Comparison of ENCODE assay signal across 8 cellular contexts in genomic region chr6:106975699-106976032, GRCh38. TPM values are rescaled to one million over a fixed set of nuclear protein-coding genes. Genes with fewer than 3 reads are reported as not detected.
DNase-seq lines count a peak whose midpoint lies in the region; ATAC-seq, FAIRE-seq and TF ChIP-seq lines count a peak whose summit lies in the region.

No MANE protein-coding gene starts in this region.

- H3K4me1 ChIP-seq in cardiac muscle cell (ENCODE audit: low read depth) (peaks cover 6% of the 10 kb centered on the region), kidney (ENCODE audit: control insufficient read depth in 1 of 2, insufficient read depth in 1 of 2, low read depth in 1 of 2, low read length in 2 of 2) (no peaks in the 10 kb centered on the region), transverse colon (peaks cover 3 to 32% (median 21%) of the 10 kb centered on the region in 4 donors)

- H3K4me3 ChIP-seq in cardiac muscle cell, result peak overlapping the region; percentile 75
- peak overlapping the region; percentile 57 to 59 for H3K4me3 ChIP-seq in kidney (ENCODE audit: low read length in 2 of 2)
- peak overlapping the region; percentile 48 to 97 (median 81) for H3K4me3 ChIP-seq in transverse colon

- H3K4me3 Mint-ChIP-seq in activated CD8-positive, alpha-beta T cell treated with anti-CD3 and anti-CD28 coated beads, Interleukin-2, amount 10 ng/mL, durations not matched to agents 7 days and 5 days, result peak overlapping the region; percentile 51

- FAIRE-seq in kidney (lab: Jason Lieb, UNC), result no peak

- peaks cover 13% of the 10 kb centered on the region for H3K4me1 Mint-ChIP-seq in activated CD8-positive, alpha-beta T cell treated with anti-CD3 and anti-CD28 coated beads, Interleukin-2, amount 10 ng/mL, durations not matched to agents 7 days and 5 days (ENCODE audit: low read depth)

- no peaks in the 10 kb centered on the region for H3K9me3 Mint-ChIP-seq in activated CD8-positive, alpha-beta T cell treated with anti-CD3 and anti-CD28 coated beads, Interleukin-2, amount 10 ng/mL, durations not matched to agents 7 days and 5 days (ENCODE audit: insufficient read depth)

- no peak for TF ChIP-seq CTCF in cardiac muscle cell (IDR thresholded peaks at IDR 0.05; ENCODE audit: low read depth, low read length)
- TF ChIP-seq CTCF in kidney (IDR thresholded peaks at IDR 0.05; ENCODE audit: borderline replicate concordance, extremely low read depth, insufficient read depth), result no peak
- no peak for TF ChIP-seq CTCF in transverse colon (IDR thresholded peaks at IDR 0.05)
- TF ChIP-seq CTCF in GM20000 (IDR thresholded peaks at IDR 0.05; ENCODE audit: extremely low read depth, missing control alignments), result no peak

- TF ChIP-seq EP300 in transverse colon (IDR thresholded peaks at IDR 0.05; ENCODE audit: low read depth), result no peak

- peak overlapping the region in 1 of 2 donors; percentile 79 for H3K9ac ChIP-seq in kidney (ENCODE audit: low read length in 2 of 2)

- POLR2A ChIA-PET in activated CD8-positive, alpha-beta T cell treated with anti-CD3 and anti-CD28 coated beads, Interleukin-2, amount 10 ng/mL, durations not matched to agents 7 days and 5 days (lab: Charles Lee), result no interaction called here

- no peaks in the 10 kb centered on the region for H3K36me3 Mint-ChIP-seq in activated CD8-positive, alpha-beta T cell treated with anti-CD3 and anti-CD28 coated beads, Interleukin-2, amount 10 ng/mL, durations not matched to agents 7 days and 5 days (ENCODE audit: low read depth)

- H3K27me3 ChIP-seq in cardiac muscle cell, result no peaks in the 10 kb centered on the region
- H3K27me3 ChIP-seq in transverse colon, result peaks cover 57% of the 10 kb centered on the region

- H3K27ac ChIP-seq in cardiac muscle cell, result peak overlapping the region; percentile 74
- H3K27ac ChIP-seq in kidney (ENCODE audit: low read depth in 2 of 2, low read length in 2 of 2), result peak overlapping the region; percentile 87 to 91
- H3K27ac ChIP-seq in transverse colon, result peak overlapping the region; percentile 87 to 96 (median 94)

- in situ Hi-C loops in transverse colon (cut with MboI; ENCODE audit: low pct_ligation_motif_present in 1 of 4, low pct_unique_long_range_greater_than_20kb in 1 of 4, low sequenced_read_pairs in 3 of 4) (loop anchor here (10.0 to 25.0 kb wide), 3 partner anchors 363 to 638 kb away; partner anchors contain the start of gene ATG5 (in 2 of the 4)), KBM-7 (cut with MboI; ENCODE audit: low pct_unique_long_range_greater_than_20kb, low sequenced_read_pairs) (loop anchor here (25.0 kb wide), 2 partner anchors 388 to 538 kb away; no protein-coding TSS in a partner anchor)

- intact Hi-C loops in cardiac septum (cut with DNase I), result loop anchor here (5.0 kb wide), 1 partner anchor 638 kb away; no protein-coding TSS in a partner anchor
- intact Hi-C loops in kidney (cut with DNase I), result no loop called here
- intact Hi-C loops in transverse colon (cut with DNase I; ENCODE audit: low total_unique reads), result loop anchor here (10.0 kb wide), 1 partner anchor 641 kb away; no protein-coding TSS in a partner anchor

- peak; percentile 6 to 24 for DNase-seq in cardiac muscle cell (ENCODE audit: low read depth in 1 of 2, low spot score in 1 of 2)
- DNase-seq in cardiac septum (ENCODE audit: low spot score), result no peak
- no peak for DNase-seq in activated CD8-positive, alpha-beta T cell treated with anti-CD3 and anti-CD28 coated beads, Interleukin-2, amount 10 ng/mL, durations not matched to agents 7 days and 5 days
- no peak for DNase-seq in kidney
- DNase-seq in transverse colon, result no peak
- DNase-seq in GM20000 (ENCODE audit: low spot score), result no peak
- DNase-seq in KBM-7, result no peak
- no peak for DNase-seq in OCI-M2 (lab: John Stamatoyannopoulos, UW; ENCODE audit: unreplicated experiment)

- no peak for TF ChIP-seq POLR2A in transverse colon (IDR thresholded peaks at IDR 0.05)

- no peak overlapping the region for H3K27ac Mint-ChIP-seq in activated CD8-positive, alpha-beta T cell treated with anti-CD3 and anti-CD28 coated beads, Interleukin-2, amount 10 ng/mL, durations not matched to agents 7 days and 5 days

- ATAC-seq in activated CD8-positive, alpha-beta T cell treated with anti-CD3 and anti-CD28 coated beads, Interleukin-2, amount 10 ng/mL, durations not matched to agents 7 days and 5 days, result no peak

- H3K36me3 ChIP-seq in cardiac muscle cell (no peaks in the 10 kb centered on the region), kidney (ENCODE audit: control insufficient read depth in 1 of 2, insufficient read depth in 2 of 2, low read length in 2 of 2) (peaks cover 0 to 4% of the 10 kb centered on the region in 2 donors), transverse colon (peaks cover 0 to 2% (median 0%) of the 10 kb centered on the region in 4 donors)

- peaks cover 55% of the 10 kb centered on the region for H3K27me3 Mint-ChIP-seq in activated CD8-positive, alpha-beta T cell treated with anti-CD3 and anti-CD28 coated beads, Interleukin-2, amount 10 ng/mL, durations not matched to agents 7 days and 5 days (ENCODE audit: low read depth)

- no peaks in the 10 kb centered on the region for H3K9me3 ChIP-seq in cardiac muscle cell (ENCODE audit: low read depth)
- no peaks in the 10 kb centered on the region for H3K9me3 ChIP-seq in kidney (ENCODE audit: control insufficient read depth in 1 of 2, low read length in 2 of 2)
- no peaks in the 10 kb centered on the region for H3K9me3 ChIP-seq in transverse colon

- WGBS in transverse colon (ENCODE audit: low coverage in 1 of 2), 2 donors, result 0 to 1% methylated on average over 12 to 17 of the region's 17 CpGs

- CTCF ChIA-PET in activated CD8-positive, alpha-beta T cell treated with anti-CD3 and anti-CD28 coated beads, Interleukin-2, amount 10 ng/mL, durations not matched to agents 7 days and 5 days (lab: Charles Lee), result interaction anchor here (1.1 kb wide), 1 partner anchor 636 kb away, joined by 3 read pairs; no protein-coding TSS in a partner anchor

RNA-seq across cellular contexts. Expression of gene CD24, which starts 1.1 kb away (rescaled TPM):
- total RNA-seq in cardiac muscle cell (109 and 166 TPM in 2 replicates), cardiac septum (0.78 TPM), kidney (2,350 TPM), transverse colon (1,000 to 10,000 TPM in 2 of 4 donors, 100 to 1,000 TPM in 2; 466 to 2,167 (median 1,255) TPM)
- polyA plus RNA-seq in cardiac muscle cell (148 and 168 TPM in 2 replicates), kidney (ENCODE audit: insufficient read depth, low read depth, low replicate concordance) (980 TPM)
- not detected for total RNA-seq in activated CD8-positive, alpha-beta T cell treated with anti-CD3 and anti-CD28 coated beads, Interleukin-2, amount 10 ng/mL, durations not matched to agents 7 days and 5 days

RNA-seq across cellular contexts. Expression of gene MTRES1, which starts 52.3 kb away (rescaled TPM):
- 18.3 and 23.1 TPM in 2 replicates for total RNA-seq in cardiac muscle cell
- 37.8 and 44.8 TPM in 2 replicates for polyA plus RNA-seq in cardiac muscle cell
- total RNA-seq in cardiac septum, result 32.2 TPM
- 10 to 100 TPM; 14.8 to 18.1 TPM for total RNA-seq in activated CD8-positive, alpha-beta T cell treated with anti-CD3 and anti-CD28 coated beads, Interleukin-2, amount 10 ng/mL, durations not matched to agents 7 days and 5 days
- 18.1 TPM for total RNA-seq in kidney
- 66.8 TPM for polyA plus RNA-seq in kidney (ENCODE audit: insufficient read depth, low read depth, low replicate concordance)
- total RNA-seq in transverse colon, result 10 to 100 TPM; 11.1 to 28.7 (median 21.6) TPM

Comparison
In these comparisons a context has a peak if more than half of its experiments do, and no peak if none do; other contexts are left out.
1. DNase-seq: peak in cardiac muscle cell (2 of 2); none in cardiac septum (single experiment), activated CD8-positive, alpha-beta T cell treated with anti-CD3 and anti-CD28 coated beads, Interleukin-2, amount 10 ng/mL, durations not matched to agents 7 days and 5 days (single experiment), kidney (single experiment), transverse colon (single experiment), GM20000 (single experiment), KBM-7 (single experiment) and OCI-M2 (single experiment).
2. RNA of gene CD24, which starts 1.1 kb away (total RNA-seq): 2,350 TPM in kidney (single experiment), 466 to 2,167 TPM in transverse colon and 109 to 166 TPM in cardiac muscle cell; 0.78 TPM in cardiac septum (single experiment) and not detected in activated CD8-positive, alpha-beta T cell treated with anti-CD3 and anti-CD28 coated beads, Interleukin-2, amount 10 ng/mL, durations not matched to agents 7 days and 5 days; every median in the first group is over 10 times any median in the second.
3. Peak in every context shown above with its lines, with median percentiles within 50 percentile points of each other: H3K27ac ChIP-seq and H3K4me3 ChIP-seq.